In genomic region chr7:112452102-112452888, GRCh38 we compare ENCODE assay signal across 1 cellular context.
TF ChIP-seq lines count a peak whose summit lies in the region.

No MANE protein-coding gene starts in this region.

TF ChIP-seq in HCT116, 20 proteins besides CTCF, POLR2A, EP300 and RAD21 (continued from another document):
- TF ChIP-seq, protein P1, sequence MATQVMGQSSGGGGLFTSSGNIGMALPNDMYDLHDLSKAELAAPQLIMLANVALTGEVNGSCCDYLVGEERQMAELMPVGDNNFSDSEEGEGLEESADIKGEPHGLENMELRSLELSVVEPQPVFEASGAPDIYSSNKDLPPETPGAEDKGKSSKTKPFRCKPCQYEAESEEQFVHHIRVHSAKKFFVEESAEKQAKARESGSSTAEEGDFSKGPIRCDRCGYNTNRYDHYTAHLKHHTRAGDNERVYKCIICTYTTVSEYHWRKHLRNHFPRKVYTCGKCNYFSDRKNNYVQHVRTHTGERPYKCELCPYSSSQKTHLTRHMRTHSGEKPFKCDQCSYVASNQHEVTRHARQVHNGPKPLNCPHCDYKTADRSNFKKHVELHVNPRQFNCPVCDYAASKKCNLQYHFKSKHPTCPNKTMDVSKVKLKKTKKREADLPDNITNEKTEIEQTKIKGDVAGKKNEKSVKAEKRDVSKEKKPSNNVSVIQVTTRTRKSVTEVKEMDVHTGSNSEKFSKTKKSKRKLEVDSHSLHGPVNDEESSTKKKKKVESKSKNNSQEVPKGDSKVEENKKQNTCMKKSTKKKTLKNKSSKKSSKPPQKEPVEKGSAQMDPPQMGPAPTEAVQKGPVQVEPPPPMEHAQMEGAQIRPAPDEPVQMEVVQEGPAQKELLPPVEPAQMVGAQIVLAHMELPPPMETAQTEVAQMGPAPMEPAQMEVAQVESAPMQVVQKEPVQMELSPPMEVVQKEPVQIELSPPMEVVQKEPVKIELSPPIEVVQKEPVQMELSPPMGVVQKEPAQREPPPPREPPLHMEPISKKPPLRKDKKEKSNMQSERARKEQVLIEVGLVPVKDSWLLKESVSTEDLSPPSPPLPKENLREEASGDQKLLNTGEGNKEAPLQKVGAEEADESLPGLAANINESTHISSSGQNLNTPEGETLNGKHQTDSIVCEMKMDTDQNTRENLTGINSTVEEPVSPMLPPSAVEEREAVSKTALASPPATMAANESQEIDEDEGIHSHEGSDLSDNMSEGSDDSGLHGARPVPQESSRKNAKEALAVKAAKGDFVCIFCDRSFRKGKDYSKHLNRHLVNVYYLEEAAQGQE (IDR thresholded peaks at IDR 0.05; ENCODE audit: low read depth), result no peak
- TF ChIP-seq POLR2AphosphoS5 (IDR thresholded peaks at IDR 0.05; ENCODE audit: low read depth, low read length) (no peak), TCF7L2 (IDR thresholded peaks at IDR 0.05; ENCODE audit: borderline replicate concordance, extremely low read depth, insufficient read depth, insufficient read length) (no peak), CBX3 (IDR thresholded peaks at IDR 0.05; ENCODE audit: low read depth) (no peak), SRF (IDR thresholded peaks at IDR 0.05; ENCODE audit: low read depth) (no peak), SIN3A (IDR thresholded peaks at IDR 0.05; ENCODE audit: low read depth) (no peak), ZNF274 (IDR thresholded peaks at IDR 0.05; ENCODE audit: low read depth, low read length) (no peak), EZH2phosphoT487 (IDR thresholded peaks at IDR 0.05; ENCODE audit: borderline replicate concordance) (no peak), EZH2 (IDR thresholded peaks at IDR 0.05) (no peak), FOSL1 (IDR thresholded peaks at IDR 0.05; ENCODE audit: low read depth) (no peak)
